In genomic region chr1:18703041-18703621, GRCh38 we compare ENCODE assay signal across 14 cellular contexts.
DNase-seq lines count a peak whose midpoint lies in the region; ATAC-seq and TF ChIP-seq lines count a peak whose summit lies in the region.
"Had no signal": no experiment of that assay in that cellular context is flagged by ENCODE, and none has a peak within 500 bp of the region (broad histone marks: within the 10 kb centered on the region; RNA-seq: fewer than 3 reads in every experiment).

No MANE protein-coding gene starts in this region.

- ATAC-seq in natural killer cell = no peak
- ATAC-seq: activated CD8-positive, alpha-beta T cell treated with anti-CD3 and anti-CD28 coated beads, Interleukin-2, amount 10 ng/mL, durations not matched to agents 7 days and 5 days had no signal

- DNase-seq in mammary epithelial cell (peak; percentile 50), islet precursor cell (peak; percentile 71), NCI-H2227 treated with DMSO at 0.1 percent for 48 hours (lab: John Stamatoyannopoulos, UW) (no peak), tibial artery (no peak), natural killer cell (no peak)
- DNase-seq in activated CD4-positive, alpha-beta T cell treated with anti-CD3 and anti-CD28 coated beads for 1 hour = no peak
- DNase-seq: activated CD8-positive, alpha-beta T cell treated with anti-CD3 and anti-CD28 coated beads, Interleukin-2, amount 10 ng/mL, durations not matched to agents 7 days and 5 days; activated naive CD4-positive, alpha-beta T cell; brain microvascular endothelial cell; stimulated activated CD4-positive, alpha-beta T cell treated with anti-CD3 and anti-CD28 coated beads, Interleukin-2, amount 100 ng/mL, for 48 hours; T-helper 9 cell; uterus had no signal

- in situ Hi-C loops in mammary epithelial cell (cut with MboI; ENCODE audit: low sequenced_read_pairs in 2 of 2) = no loop called here

- H3K4me2 ChIP-seq in mammary epithelial cell (ENCODE audit: insufficient read depth, low read depth, low read length) = peak overlapping the region; percentile 57

- dilution Hi-C loops in mammary epithelial cell (cut with HindIII; ENCODE audit: low sequenced_read_pairs) = loop anchor here (25.0 kb wide), 1 partner anchor 384 kb away; no protein-coding TSS in a partner anchor

- H3K4me1 Mint-ChIP-seq in natural killer cell = no peaks in the 10 kb centered on the region

- CTCF ChIA-PET in HEK293 (lab: Yijun Ruan, JAX) (no interaction called here), mammary epithelial cell (lab: Charles Lee; ENCODE audit: low non-redundant PET) (no interaction called here)

- H3K9ac ChIP-seq in mammary epithelial cell (ENCODE audit: insufficient read depth, low read length) = no peak overlapping the region

- WGBS in mammary epithelial cell (ENCODE audit: low coverage, missing lambda C conversion rate) = 2% methylated on average over 15 of the region's 21 CpGs

- peaks cover 2% of the 10 kb centered on the region for H3K27me3 ChIP-seq in mammary epithelial cell (ENCODE audit: insufficient read depth, low read length)
- peaks cover 0 to 81% of the 10 kb centered on the region in 2 donors for H3K27me3 ChIP-seq in tibial artery
- H3K27me3 ChIP-seq: brain microvascular endothelial cell had no signal

- H3K9me3 ChIP-seq in HEK293 (ENCODE audit: control insufficient read depth, insufficient read depth, low read depth, low read length) (no peaks in the 10 kb centered on the region), mammary epithelial cell (replicated peaks; ENCODE audit: insufficient read depth, low read length) (no peaks in the 10 kb centered on the region), tibial artery (no peaks in the 10 kb centered on the region)
- H3K9me3 ChIP-seq: uterus had no signal

- no TSS peak for BruUV-seq in mammary epithelial cell (replicated peaks; lab: Mats Ljungman, UMichigan)

- no peak overlapping the region for H3K27ac Mint-ChIP-seq in natural killer cell
- H3K27ac Mint-ChIP-seq: activated CD8-positive, alpha-beta T cell treated with anti-CD3 and anti-CD28 coated beads, Interleukin-2, amount 10 ng/mL, durations not matched to agents 7 days and 5 days had no signal

- TF ChIP-seq CTCF in 22Rv1 (IDR thresholded peaks at IDR 0.05) = 0 out of 2 replicates have a peak, but pooled peaks have one; percentile 4
- no peak for TF ChIP-seq CTCF in HEK293 (tag by site-specific recombination; IDR thresholded peaks at IDR 0.05)
- TF ChIP-seq CTCF in mammary epithelial cell (conservative IDR thresholded peaks at IDR 0.05 in 1 of 2, IDR thresholded peaks at IDR 0.05 in 1 of 2; ENCODE audit: extremely low read depth in 1 of 2, insufficient read depth in 1 of 2, low read depth in 1 of 2, low read length in 2 of 2) = no peak
- no peak for TF ChIP-seq CTCF in tibial artery (IDR thresholded peaks at IDR 0.05)
- TF ChIP-seq CTCF in natural killer cell (IDR thresholded peaks at IDR 0.05) = no peak

- POLR2A ChIA-PET in HEK293 (lab: Yijun Ruan, JAX) = no interaction called here

- no peaks in the 10 kb centered on the region for H3K4me1 ChIP-seq in HEK293 (ENCODE audit: control insufficient read depth, insufficient read depth, low read length)
- H3K4me1 ChIP-seq in mammary epithelial cell (ENCODE audit: insufficient read depth, low read length) = no peaks in the 10 kb centered on the region
- no peaks in the 10 kb centered on the region for H3K4me1 ChIP-seq in tibial artery
- H3K4me1 ChIP-seq: uterus had no signal

- no peak overlapping the region for H3K4me3 Mint-ChIP-seq in natural killer cell
- H3K4me3 Mint-ChIP-seq: activated CD8-positive, alpha-beta T cell treated with anti-CD3 and anti-CD28 coated beads, Interleukin-2, amount 10 ng/mL, durations not matched to agents 7 days and 5 days had no signal

- H3K27ac ChIP-seq in 22Rv1 (no peak overlapping the region), HEK293 (ENCODE audit: extremely low read depth, low read depth, low read length) (no peak overlapping the region), mammary epithelial cell (ENCODE audit: insufficient read depth, low read depth, low read length) (no peak overlapping the region), tibial artery (no peak overlapping the region)
- H3K27ac ChIP-seq: brain microvascular endothelial cell, uterus had no signal

- peak overlapping the region; percentile 76 for H2AFZ ChIP-seq in mammary epithelial cell (ENCODE audit: low read depth, low read length)

- intact Hi-C loops in mammary epithelial cell (cut with micrococcal nuclease) = no loop called here
- intact Hi-C loops in tibial artery (cut with DNase I; ENCODE audit: low total_unique reads) = no loop called here
- intact Hi-C loops in natural killer cell (cut with micrococcal nuclease) = no loop called here

- no peaks in the 10 kb centered on the region for H3K9me3 Mint-ChIP-seq in natural killer cell

- H4K20me1 ChIP-seq in mammary epithelial cell (ENCODE audit: insufficient read depth, low read length) = no peaks in the 10 kb centered on the region

- H3K79me2 ChIP-seq in mammary epithelial cell (ENCODE audit: insufficient read depth, low read length) = no peaks in the 10 kb centered on the region

- H3K4me3 ChIP-seq in HEK293 (ENCODE audit: low read depth, low read length) (no peak overlapping the region), mammary epithelial cell (replicated peaks in 1 of 3; ENCODE audit: insufficient read depth in 1 of 3, low read depth in 2 of 3, low read length in 3 of 3) (peak overlapping the region in 1 of 3 experiments; percentile 20), tibial artery (no peak overlapping the region)
- H3K4me3 ChIP-seq: uterus had no signal

- no peaks in the 10 kb centered on the region for H3K36me3 Mint-ChIP-seq in natural killer cell

- H3K36me3 ChIP-seq in HEK293 (ENCODE audit: control insufficient read depth in 2 of 2, insufficient read depth in 1 of 2, low read length in 2 of 2) (no peaks in the 10 kb centered on the region), mammary epithelial cell (ENCODE audit: insufficient read depth, low read length) (no peaks in the 10 kb centered on the region), tibial artery (no peaks in the 10 kb centered on the region)
- H3K36me3 ChIP-seq: brain microvascular endothelial cell, uterus had no signal

- H3K27me3 Mint-ChIP-seq in natural killer cell (ENCODE audit: low read depth in 2 of 2) = peaks cover 13 to 19% of the 10 kb centered on the region in 2 donors

TF ChIP-seq in HEK293, 187 proteins besides CTCF, POLR2A, EP300 and RAD21:
- peak; percentile 55; the same call in 1 of the 2 replicates for TF ChIP-seq EGR2 (tag by site-specific recombination; IDR thresholded peaks at IDR 0.05; ENCODE audit: low read depth)
- TF ChIP-seq ZNF335 (tag by site-specific recombination; conservative IDR thresholded peaks at IDR 0.05) = 0 out of 2 replicates have a peak, but pooled peaks have one; percentile 19
- TF ChIP-seq ZNF394 (tag by site-specific recombination; IDR thresholded peaks at IDR 0.05; ENCODE audit: borderline replicate concordance) = peak; percentile 67; the same call in 1 of the 2 replicates
- TF ChIP-seq SP2 (tag by site-specific recombination; IDR thresholded peaks at IDR 0.05) = peak; percentile 67
- no peak for TF ChIP-seq ZSCAN23 (tag by site-specific recombination; IDR thresholded peaks at IDR 0.05)

Comparison
In these comparisons a context has a peak if more than half of its experiments do, and no peak if none do; other contexts are left out.
1. DNase-seq: peak in mammary epithelial cell (single experiment) and islet precursor cell (single experiment); none in activated CD4-positive, alpha-beta T cell treated with anti-CD3 and anti-CD28 coated beads for 1 hour (single experiment), NCI-H2227 treated with DMSO at 0.1 percent for 48 hours (single experiment), tibial artery (0 of 2) and natural killer cell (single experiment).